Comparison of ENCODE assay signal across 1 cellular context in genomic region chr9:116156621-116157314, GRCh38.
TF ChIP-seq lines count a peak whose summit lies in the region.

No MANE protein-coding gene starts in this region.

TF ChIP-seq in neural cell, 6 proteins besides CTCF, POLR2A, EP300 and RAD21 (continued from another document):
- TF ChIP-seq MXI1 (conservative IDR thresholded peaks at IDR 0.05; ENCODE audit: poor library complexity, severe bottlenecking) = no peak
- TF ChIP-seq SMC3 (conservative IDR thresholded peaks at IDR 0.05; ENCODE audit: poor library complexity) = no peak
- no peak for TF ChIP-seq TAF1 (IDR thresholded peaks at IDR 0.05; ENCODE audit: low read depth)
TF ChIP-seq in neural cell: peak in this region for 0.
